In genomic region chr20:51532577-51533191, GRCh38 we compare ENCODE assay signal across 9 cellular contexts. TPM values are rescaled to one million over a fixed set of nuclear protein-coding genes. Genes with fewer than 3 reads are reported as not detected.
DNase-seq lines count a peak whose midpoint lies in the region; ATAC-seq, FAIRE-seq and TF ChIP-seq lines count a peak whose summit lies in the region.
"Had no signal": no experiment of that assay in that cellular context is flagged by ENCODE, and none has a peak within 500 bp of the region (broad histone marks: within the 10 kb centered on the region; RNA-seq: fewer than 3 reads in every experiment).

No MANE protein-coding gene starts in this region.

- peak overlapping the region in 3 of 4 donors; percentile 47 to 58 (median 51) for H3K4me3 Mint-ChIP-seq in IgD-negative memory B cell

- no peak for TF ChIP-seq CTCF in spleen (IDR thresholded peaks at IDR 0.05 in 8 of 11, conservative IDR thresholded peaks at IDR 0.05 in 3 of 11)
- no peak for TF ChIP-seq CTCF in D721Med (IDR thresholded peaks at IDR 0.05; ENCODE audit: insufficient read depth, missing control alignments)

- H3K36me3 Mint-ChIP-seq in IgD-negative memory B cell = peaks cover 2% of the 10 kb centered on the region
- peaks cover 3 to 20% of the 10 kb centered on the region in 2 donors for H3K36me3 Mint-ChIP-seq in activated naive CD4-positive, alpha-beta T cell treated with anti-CD3 and anti-CD28 coated beads, Interleukin-2, amount 50 U/mL, for 72 hours

- DNase-seq in activated naive CD4-positive, alpha-beta T cell treated with anti-CD3 and anti-CD28 coated beads, Interleukin-2, amount 50 U/mL, for 72 hours (ENCODE audit: low spot score in 2 of 2) = no peak
- DNase-seq in hepatic stellate cell (ENCODE audit: low spot score) (peak; percentile 62), spleen (peak; percentile 79), ACHN (no peak), NCI-H1092 (lab: John Stamatoyannopoulos, UW) (no peak), D721Med (ENCODE audit: insufficient read length, low spot score) (no peak)

- in situ Hi-C loops in ACHN (cut with HindIII; ENCODE audit: low pct_ligation_motif_present, low pct_unique_long_range_greater_than_20kb, low sequenced_read_pairs) = no loop called here

- TF ChIP-seq POLR2A in spleen (IDR thresholded peaks at IDR 0.05) = no peak

- intact Hi-C loops in spleen (cut with DNase I; ENCODE audit: low total_unique reads) = no loop called here

- no peak for ATAC-seq in activated naive CD4-positive, alpha-beta T cell treated with anti-CD3 and anti-CD28 coated beads, Interleukin-2, amount 50 U/mL, for 72 hours
- no peak for ATAC-seq in HG02852 (IDR thresholded peaks at IDR 0.05; ENCODE audit: unreplicated experiment)

- H3K36me3 ChIP-seq in spleen = peaks cover 0 to 15% (median 1%) of the 10 kb centered on the region in 6 donors

- peaks cover 0 to 2% (median 0%) of the 10 kb centered on the region in 8 donors for H3K9me3 ChIP-seq in spleen

- H3K4me1 Mint-ChIP-seq in IgD-negative memory B cell = peaks cover 59 to 73% (median 66%) of the 10 kb centered on the region in 3 donors

- H3K27me3 ChIP-seq in spleen (replicated peaks in 1 of 7) = no peaks in the 10 kb centered on the region

- no peak overlapping the region for H3K4me3 ChIP-seq in spleen

- peaks cover 39 to 100% (median 94%) of the 10 kb centered on the region in 6 donors for H3K4me1 ChIP-seq in spleen

- peak overlapping the region in 2 of 3 donors; percentile 18 to 97 for H3K27ac Mint-ChIP-seq in IgD-negative memory B cell
- H3K27ac Mint-ChIP-seq in activated naive CD4-positive, alpha-beta T cell treated with anti-CD3 and anti-CD28 coated beads, Interleukin-2, amount 50 U/mL, for 72 hours = peak overlapping the region; percentile 87 to 94

- no peaks in the 10 kb centered on the region for H3K9me3 Mint-ChIP-seq in IgD-negative memory B cell
- H3K9me3 Mint-ChIP-seq in activated naive CD4-positive, alpha-beta T cell treated with anti-CD3 and anti-CD28 coated beads, Interleukin-2, amount 50 U/mL, for 72 hours = no peaks in the 10 kb centered on the region

- WGBS in spleen, 5 donors = 39 to 50% (median 47%) methylated on average over 22 to 24 of the region's 24 CpGs

- no peak for FAIRE-seq in D721Med (lab: Jason Lieb, UNC)
- FAIRE-seq: GM18507 had no signal

- H3K27ac ChIP-seq in spleen = peak overlapping the region in 6 of 8 donors; percentile 45 to 76 (median 68)

- H3K27me3 Mint-ChIP-seq in IgD-negative memory B cell = no peaks in the 10 kb centered on the region

RNA-seq across cellular contexts. Expression of gene NFATC2, which starts 9.8 kb away (rescaled TPM):
- 17.4 TPM for polyA plus RNA-seq in IgD-negative memory B cell
- total RNA-seq in activated naive CD4-positive, alpha-beta T cell treated with anti-CD3 and anti-CD28 coated beads, Interleukin-2, amount 50 U/mL, for 72 hours = 10 to 100 TPM; 29.9 to 39.4 TPM
- 10 to 100 TPM; 28.0 to 42.9 (median 38.7) TPM for total RNA-seq in spleen
- 1 to 10 TPM; 6.5 to 9.1 (median 6.8) TPM for polyA plus RNA-seq in spleen

Comparison
In these comparisons a context has a peak if more than half of its experiments do, and no peak if none do; other contexts are left out.
1. DNase-seq: peak in hepatic stellate cell (single experiment) and spleen (single experiment); none in activated naive CD4-positive, alpha-beta T cell treated with anti-CD3 and anti-CD28 coated beads, Interleukin-2, amount 50 U/mL, for 72 hours (0 of 2), ACHN (single experiment), NCI-H1092 (single experiment) and D721Med (single experiment).